In the genomic region with DNA sequence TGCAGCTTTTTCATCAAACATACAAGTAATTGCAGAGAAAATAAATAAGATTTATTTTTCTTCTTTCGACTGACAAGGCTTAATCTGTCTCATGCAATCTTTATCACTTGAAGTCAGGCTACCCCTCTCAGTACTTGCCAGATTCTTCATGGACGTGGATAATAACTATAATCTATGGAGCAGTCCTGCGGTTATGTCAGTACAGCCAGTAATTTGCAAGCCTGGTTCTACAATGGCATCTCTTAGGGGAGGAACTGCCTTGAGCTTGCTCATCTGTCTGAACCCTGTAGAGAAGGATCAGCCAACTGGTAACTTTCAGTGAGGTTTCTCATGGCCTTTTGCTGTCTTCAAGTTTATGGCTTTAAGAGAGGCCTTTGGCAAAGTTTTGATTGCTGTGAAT, we compare ENCODE assay signal across 22 cellular contexts. TPM values are rescaled to one million over a fixed set of nuclear protein-coding genes. Genes with fewer than 3 reads are reported as not detected.
DNase-seq lines count a peak whose midpoint lies in the region; TF ChIP-seq lines count a peak whose summit lies in the region.
"Had no signal": no experiment of that assay in that cellular context is flagged by ENCODE, and none has a peak within 500 bp of the region (broad histone marks: within the 10 kb centered on the region; RNA-seq: fewer than 3 reads in every experiment).

No MANE protein-coding gene starts in this region.

- WGBS in tibial nerve, 2 donors: 51 to 53% methylated on average over 3 of the region's 3 CpGs

- H4K20me1 ChIP-seq in neural cell (ENCODE audit: insufficient read depth): no peaks in the 10 kb centered on the region
- H4K20me1 ChIP-seq: BLaER1 had no signal

- H3K36me3 ChIP-seq in neural cell (ENCODE audit: insufficient read depth, low read length): no peaks in the 10 kb centered on the region
- H3K36me3 ChIP-seq in tibial nerve: no peaks in the 10 kb centered on the region
- H3K36me3 ChIP-seq: BE2C, BLaER1 had no signal

- no peaks in the 10 kb centered on the region for H3K9me2 ChIP-seq in neural cell (ENCODE audit: insufficient read depth, low read length)

- no peaks in the 10 kb centered on the region for H3K27me3 ChIP-seq in neural cell (ENCODE audit: insufficient read depth, low read depth, low read length)
- no peaks in the 10 kb centered on the region for H3K27me3 ChIP-seq in tibial nerve
- H3K27me3 ChIP-seq: BE2C, BLaER1 had no signal

- no peak for TF ChIP-seq RAD21 in neural cell (conservative IDR thresholded peaks at IDR 0.05)

- H3K27ac ChIP-seq in neural cell (ENCODE audit: low read length) (no peak overlapping the region), tibial nerve (no peak overlapping the region)
- H3K27ac ChIP-seq: BLaER1 had no signal

- no peaks in the 10 kb centered on the region for H3K79me2 ChIP-seq in neural cell (replicated peaks; ENCODE audit: insufficient read depth, low read length)

- no peaks in the 10 kb centered on the region for H3K4me1 ChIP-seq in tibial nerve
- H3K4me1 ChIP-seq: BE2C, BLaER1 had no signal

- H3F3A ChIP-seq in neural cell (ENCODE audit: insufficient read depth, low read length, poor library complexity, severe bottlenecking): no peaks in the 10 kb centered on the region

- no peak overlapping the region for H2AFZ ChIP-seq in neural cell (ENCODE audit: low read depth, low read length)

- no peak for TF ChIP-seq POLR2A in tibial nerve (IDR thresholded peaks at IDR 0.05)

- no peak overlapping the region for H3K4me2 ChIP-seq in neural cell (ENCODE audit: low read length)
- H3K4me2 ChIP-seq: BLaER1 had no signal

- TF ChIP-seq CTCF in neural cell (IDR thresholded peaks at IDR 0.05; ENCODE audit: poor library complexity, severe bottlenecking): no peak
- TF ChIP-seq CTCF in tibial nerve (IDR thresholded peaks at IDR 0.05): no peak

- no peak overlapping the region for H3K9ac ChIP-seq in neural cell (ENCODE audit: low read length)
- H3K9ac ChIP-seq: BLaER1 had no signal

- H3K4me3 ChIP-seq in neural cell (ENCODE audit: low read length) (no peak overlapping the region), tibial nerve (no peak overlapping the region)
- H3K4me3 ChIP-seq: BLaER1 had no signal

- no peaks in the 10 kb centered on the region for H3K9me3 ChIP-seq in neural cell (ENCODE audit: low read length)
- H3K9me3 ChIP-seq in tibial nerve: no peaks in the 10 kb centered on the region
- H3K9me3 ChIP-seq: BE2C, BLaER1 had no signal

- DNase-seq in NCI-H2227 (lab: John Stamatoyannopoulos, UW; ENCODE audit: unreplicated experiment) (peak; percentile 89), NCI-H2227 treated with DMSO at 0.1 percent for 48 hours (lab: John Stamatoyannopoulos, UW) (peak; percentile 96), tibial nerve (ENCODE audit: low spot score in 2 of 2) (no peak), DMS79 (lab: John Stamatoyannopoulos, UW) (no peak)
- DNase-seq: 8988T; ACHN; BE2C; C1 segment of cervical spinal cord; CD4-positive, alpha-beta memory T cell; CD4-positive, CD25-positive, alpha-beta regulatory T cell; CD8-positive, alpha-beta memory T cell; COR-L47; DMS 273 treated with DMSO at 0.1 percent for 48 hours; DMS153; DMS53; DMS79 treated with DMSO at 0.1 percent for 48 hours; GF-D8 had no signal

- TF ChIP-seq EP300 in neural cell (conservative IDR thresholded peaks at IDR 0.05; ENCODE audit: poor library complexity, severe bottlenecking) (peak; percentile 15), tibial nerve (IDR thresholded peaks at IDR 0.05) (no peak)

TF ChIP-seq in neural cell, 6 proteins besides CTCF, POLR2A, EP300 and RAD21:
- TF ChIP-seq, protein P1, sequence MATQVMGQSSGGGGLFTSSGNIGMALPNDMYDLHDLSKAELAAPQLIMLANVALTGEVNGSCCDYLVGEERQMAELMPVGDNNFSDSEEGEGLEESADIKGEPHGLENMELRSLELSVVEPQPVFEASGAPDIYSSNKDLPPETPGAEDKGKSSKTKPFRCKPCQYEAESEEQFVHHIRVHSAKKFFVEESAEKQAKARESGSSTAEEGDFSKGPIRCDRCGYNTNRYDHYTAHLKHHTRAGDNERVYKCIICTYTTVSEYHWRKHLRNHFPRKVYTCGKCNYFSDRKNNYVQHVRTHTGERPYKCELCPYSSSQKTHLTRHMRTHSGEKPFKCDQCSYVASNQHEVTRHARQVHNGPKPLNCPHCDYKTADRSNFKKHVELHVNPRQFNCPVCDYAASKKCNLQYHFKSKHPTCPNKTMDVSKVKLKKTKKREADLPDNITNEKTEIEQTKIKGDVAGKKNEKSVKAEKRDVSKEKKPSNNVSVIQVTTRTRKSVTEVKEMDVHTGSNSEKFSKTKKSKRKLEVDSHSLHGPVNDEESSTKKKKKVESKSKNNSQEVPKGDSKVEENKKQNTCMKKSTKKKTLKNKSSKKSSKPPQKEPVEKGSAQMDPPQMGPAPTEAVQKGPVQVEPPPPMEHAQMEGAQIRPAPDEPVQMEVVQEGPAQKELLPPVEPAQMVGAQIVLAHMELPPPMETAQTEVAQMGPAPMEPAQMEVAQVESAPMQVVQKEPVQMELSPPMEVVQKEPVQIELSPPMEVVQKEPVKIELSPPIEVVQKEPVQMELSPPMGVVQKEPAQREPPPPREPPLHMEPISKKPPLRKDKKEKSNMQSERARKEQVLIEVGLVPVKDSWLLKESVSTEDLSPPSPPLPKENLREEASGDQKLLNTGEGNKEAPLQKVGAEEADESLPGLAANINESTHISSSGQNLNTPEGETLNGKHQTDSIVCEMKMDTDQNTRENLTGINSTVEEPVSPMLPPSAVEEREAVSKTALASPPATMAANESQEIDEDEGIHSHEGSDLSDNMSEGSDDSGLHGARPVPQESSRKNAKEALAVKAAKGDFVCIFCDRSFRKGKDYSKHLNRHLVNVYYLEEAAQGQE (IDR thresholded peaks at IDR 0.05; ENCODE audit: borderline replicate concordance): peak; percentile 36
- TF ChIP-seq TAF1 (IDR thresholded peaks at IDR 0.05; ENCODE audit: low read depth) (no peak), SMC3 (conservative IDR thresholded peaks at IDR 0.05; ENCODE audit: poor library complexity) (no peak), POLR2AphosphoS5 (IDR thresholded peaks at IDR 0.05) (peak; percentile 93)

RNA-seq across cellular contexts. Expression of a gene that starts 35.5 kb away (rescaled TPM):
- 0.61 and 0.86 TPM in 2 replicates for polyA plus RNA-seq in neural cell
- 1.3 and 1.9 TPM in 2 replicates for polyA minus RNA-seq in neural cell
- total RNA-seq in tibial nerve: 1 to 10 TPM in 3 of 4 donors, under 1 TPM in 1; 0.59 to 2.4 (median 1.8) TPM
- total RNA-seq: A673; CD4-positive, alpha-beta memory T cell; CD4-positive, CD25-positive, alpha-beta regulatory T cell; CD8-positive, alpha-beta memory T cell had no signal
- polyA plus RNA-seq: AG04450; CD14-positive monocyte; CD4-positive, alpha-beta memory T cell; CD4-positive, CD25-positive, alpha-beta regulatory T cell; CD8-positive, alpha-beta memory T cell had no signal

Comparison
In these comparisons a context has a peak if more than half of its experiments do, and no peak if none do; other contexts are left out.
1. DNase-seq: peak in NCI-H2227 (single experiment) and NCI-H2227 treated with DMSO at 0.1 percent for 48 hours (single experiment); none in tibial nerve (0 of 2) and DMS79 (single experiment).